In the genomic region with DNA sequence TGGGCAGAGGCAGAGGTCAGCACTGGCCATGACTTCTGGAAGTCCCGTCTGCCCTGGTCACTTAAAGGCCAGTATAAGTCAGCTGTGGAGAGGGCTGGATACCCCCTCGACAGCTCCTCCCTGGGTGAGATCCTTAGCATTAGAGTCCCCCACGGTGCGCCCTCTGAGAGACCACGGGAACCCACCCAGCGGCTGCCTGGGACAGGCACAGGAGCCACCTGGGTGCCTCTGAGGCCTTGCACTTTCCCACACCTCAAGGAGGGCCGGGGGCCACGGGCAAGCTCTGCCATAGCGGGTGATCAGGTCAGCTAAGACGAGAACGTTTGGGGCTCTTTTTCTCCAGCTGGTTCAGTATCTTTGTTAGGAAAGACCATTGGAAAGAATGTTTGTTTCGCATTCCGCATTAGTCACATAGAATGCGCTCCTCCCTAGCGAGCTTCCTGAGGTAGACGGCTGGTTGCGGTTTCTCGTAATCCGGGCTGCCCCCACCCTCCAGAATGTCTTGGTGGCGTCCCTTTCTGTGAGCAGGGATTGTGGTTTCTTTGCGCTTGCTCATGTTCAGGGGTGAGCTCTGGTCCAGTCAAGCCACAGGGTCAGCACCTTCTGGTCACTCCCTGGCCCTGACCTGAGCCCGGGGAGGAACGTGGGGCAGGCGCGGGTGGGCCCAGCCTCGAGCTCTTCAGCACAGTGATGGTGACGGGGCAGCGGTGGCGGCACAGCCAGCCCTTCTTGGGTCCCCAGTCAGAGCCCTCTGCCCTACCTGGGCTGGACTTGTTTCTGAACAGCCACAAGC, we compare ENCODE assay signal across 13 cellular contexts. TPM values are rescaled to one million over a fixed set of nuclear protein-coding genes. Genes with fewer than 3 reads are reported as not detected.
DNase-seq lines count a peak whose midpoint lies in the region; ATAC-seq, FAIRE-seq and TF ChIP-seq lines count a peak whose summit lies in the region.
"Had no signal": no experiment of that assay in that cellular context is flagged by ENCODE, and none has a peak within 500 bp of the region (broad histone marks: within the 10 kb centered on the region; RNA-seq: fewer than 3 reads in every experiment).

No MANE protein-coding gene starts in this region.

- no peak for ATAC-seq in T-helper 17 cell
- ATAC-seq: natural killer cell had no signal

- H3K27ac Mint-ChIP-seq in nephron progenitor cell: peak overlapping the region; percentile 51
- H3K27ac Mint-ChIP-seq in T-helper 17 cell: no peak overlapping the region
- H3K27ac Mint-ChIP-seq: natural killer cell had no signal

- no peak overlapping the region for H3K4me3 Mint-ChIP-seq in nephron progenitor cell
- no peak overlapping the region for H3K4me3 Mint-ChIP-seq in T-helper 17 cell
- H3K4me3 Mint-ChIP-seq: natural killer cell had no signal

- TF ChIP-seq CTCF in AG10803 (conservative IDR thresholded peaks at IDR 0.05; ENCODE audit: low read length): no peak
- TF ChIP-seq CTCF in choroid plexus epithelial cell (conservative IDR thresholded peaks at IDR 0.05; ENCODE audit: low read depth, low read length): no peak
- TF ChIP-seq CTCF in nephron progenitor cell (IDR thresholded peaks at IDR 0.05): no peak
- TF ChIP-seq CTCF in GM13976 (IDR thresholded peaks at IDR 0.05; ENCODE audit: borderline replicate concordance, control extremely low read depth, extremely low read depth, insufficient read depth, missing control alignments): no peak

- no peak overlapping the region for H3K4me3 ChIP-seq in AG10803 (ENCODE audit: low read length)
- H3K4me3 ChIP-seq in MG63: no peak overlapping the region
- H3K4me3 ChIP-seq in choroid plexus epithelial cell (ENCODE audit: low read depth, low read length): peak overlapping the region; percentile 13
- H3K4me3 ChIP-seq: BLaER1 treated with 17β-estradiol and CSF1 and Interleukin-3, amounts not matched to agents 10 nM and 100 nM had no signal

- H3K27me3 Mint-ChIP-seq in nephron progenitor cell (ENCODE audit: low read depth, poor library complexity) (no peaks in the 10 kb centered on the region), T-helper 17 cell (no peaks in the 10 kb centered on the region)

- H3K9me3 Mint-ChIP-seq in nephron progenitor cell: no peaks in the 10 kb centered on the region
- H3K9me3 Mint-ChIP-seq: natural killer cell had no signal

- H3K9me3 ChIP-seq in MG63 (no peaks in the 10 kb centered on the region), T-helper 17 cell (ENCODE audit: control insufficient read depth, low read length, poor library complexity, severe bottlenecking) (no peaks in the 10 kb centered on the region)
- H3K9me3 ChIP-seq: BLaER1 treated with 17β-estradiol and CSF1 and Interleukin-3, amounts not matched to agents 10 nM and 100 nM had no signal

- H3K27me3 ChIP-seq in MG63: no peaks in the 10 kb centered on the region
- H3K27me3 ChIP-seq: BLaER1 treated with 17β-estradiol and CSF1 and Interleukin-3, amounts not matched to agents 10 nM and 100 nM had no signal

- H3K36me3 ChIP-seq in MG63: peaks cover 55% of the 10 kb centered on the region

- H3K36me3 Mint-ChIP-seq in nephron progenitor cell (ENCODE audit: low read depth) (peaks cover 11% of the 10 kb centered on the region), T-helper 17 cell (ENCODE audit: low read depth) (peaks cover 2% of the 10 kb centered on the region)

- FAIRE-seq in frontal cortex (lab: Jason Lieb, UNC): no peak
- FAIRE-seq: G401.6 had no signal

- in situ Hi-C loops in GM13976 (cut with MboI; ENCODE audit: low sequenced_read_pairs, unreplicated experiment): no loop called here

- DNase-seq in AG10803 (ENCODE audit: low read depth) (peak; percentile 57), MG63 (peak; percentile 87), choroid plexus epithelial cell (ENCODE audit: low read depth) (peak; percentile 96), nephron progenitor cell (no peak), GM13976 (ENCODE audit: low spot score) (no peak), T-helper 17 cell (no peak), AML-193 (lab: John Stamatoyannopoulos, UW) (no peak), frontal cortex (ENCODE audit: low spot score in 2 of 2) (no peak)
- DNase-seq: activated CD4-positive, alpha-beta T cell treated with anti-CD3 and anti-CD28 coated beads, Interleukin-2, amount 50 U/mL, for 1 hour; natural killer cell; NCI-H748 treated with DMSO at 0.1 percent for 48 hours had no signal

- H3K4me1 Mint-ChIP-seq in nephron progenitor cell (no peaks in the 10 kb centered on the region), T-helper 17 cell (peaks cover 7% of the 10 kb centered on the region)

RNA-seq across cellular contexts. Expression of a gene that starts 25.2 kb away (rescaled TPM):
- 0.46 TPM in 1 of 2 replicates, not detected in the other for total RNA-seq in MG63 (2014; rRNA removed; shearing (Covaris generic); ENCODE audit: low replicate concordance)
- total RNA-seq in T-helper 17 cell (10 to 100 TPM; 54.0 to 61.9 TPM), frontal cortex (35.1 TPM)

RNA-seq across cellular contexts. Expression of a gene that starts 26.5 kb away (rescaled TPM):
- 3.3 and 6.6 TPM in 2 replicates for total RNA-seq in MG63 (2014; rRNA removed; shearing (Covaris generic); ENCODE audit: low replicate concordance)
- total RNA-seq in T-helper 17 cell: 10 to 100 TPM; 30.6 to 30.8 TPM
- 7.7 TPM for total RNA-seq in frontal cortex

RNA-seq across cellular contexts. Expression of a gene that starts 26.8 kb away (rescaled TPM):
- total RNA-seq in MG63 (2014; rRNA removed; shearing (Covaris generic); ENCODE audit: low replicate concordance): 225 and 308 TPM in 2 replicates
- total RNA-seq in T-helper 17 cell: 10 to 100 TPM; 45.1 to 57.5 TPM
- total RNA-seq in frontal cortex: 31.4 TPM

RNA-seq across cellular contexts. Expression of a gene that starts 36.3 kb away (rescaled TPM):
- total RNA-seq in MG63 (2014; rRNA removed; shearing (Covaris generic); ENCODE audit: low replicate concordance): 34.3 and 40.3 TPM in 2 replicates
- 100 to 1,000 TPM in 1 of 2 donors, 10 to 100 TPM in 1; 92.2 to 101 TPM for total RNA-seq in T-helper 17 cell
- total RNA-seq in frontal cortex: 57.9 TPM

RNA-seq across cellular contexts. Expression of a gene that starts 36.7 kb away (rescaled TPM):
- 156 and 163 TPM in 2 replicates for total RNA-seq in MG63 (2014; rRNA removed; shearing (Covaris generic); ENCODE audit: low replicate concordance)
- total RNA-seq in T-helper 17 cell: 10 to 100 TPM; 41.7 to 44.9 TPM
- 37.9 TPM for total RNA-seq in frontal cortex

Comparison
In these comparisons a context has a peak if more than half of its experiments do, and no peak if none do; other contexts are left out.
1. DNase-seq: peak in AG10803 (single experiment), MG63 (single experiment) and choroid plexus epithelial cell (single experiment); none in nephron progenitor cell (single experiment), GM13976 (single experiment), T-helper 17 cell (0 of 3), AML-193 (0 of 2) and frontal cortex (0 of 2).
2. RNA of a gene that starts 25.2 kb away (total RNA-seq): 54.0 to 61.9 TPM in T-helper 17 cell and 35.1 TPM in frontal cortex (single experiment); 0.46 TPM in MG63; every median in the first group is over 10 times any median in the second.